ENCODE assay signal across 8 cellular contexts in genomic region chr17:7856840-7857723, GRCh38. TPM values are rescaled to one million over a fixed set of nuclear protein-coding genes. Genes with fewer than 3 reads are reported as not detected.
DNase-seq lines count a peak whose midpoint lies in the region; ATAC-seq and TF ChIP-seq lines count a peak whose summit lies in the region.

Gene NAA38, minus strand, starts transcription at chr17:7857559. Its CDS starts 96 bp downstream, at chr17:7857463.

- under 1% methylated on average over 62 of the region's 62 CpGs for WGBS in thymus

- CTCF ChIA-PET in GM10248 (lab: Yijun Ruan, JAX) = interaction anchor here (0.6 to 2.8 kb wide), 19 partner anchors 9 to 204 kb away, joined by 3 to 8 read pairs (median 4); partner anchors contain the start of gene KDM6B

- H3K79me2 ChIP-seq in osteoblast (ENCODE audit: insufficient read depth, low read length) = peaks cover 24% of the 10 kb centered on the region

- H3K36me3 ChIP-seq in SK-N-MC (ENCODE audit: insufficient read depth, low read length) (peaks cover 35% of the 10 kb centered on the region), osteoblast (ENCODE audit: insufficient read depth, low read length) (peaks cover 17% of the 10 kb centered on the region), thymus (ENCODE audit: control insufficient read depth, insufficient read depth) (peaks cover 36% of the 10 kb centered on the region)

- H3K4me2 ChIP-seq in osteoblast (ENCODE audit: insufficient read depth, low read length) = peak within 1 kb of the TSS; percentile 83

- H3K4me1 ChIP-seq in osteoblast (ENCODE audit: insufficient read depth, low read length) (peaks cover 29% of the 10 kb centered on the region), thymus (ENCODE audit: control insufficient read depth, insufficient read depth, low read length) (peaks cover 16% of the 10 kb centered on the region)

- peak; percentile 70 for ATAC-seq in HG02571 (IDR thresholded peaks at IDR 0.05; ENCODE audit: unreplicated experiment)

- H3K9me3 ChIP-seq in SK-N-MC (ENCODE audit: low read depth, low read length) (no peaks in the 10 kb centered on the region), osteoblast (ENCODE audit: low read depth, low read length) (no peaks in the 10 kb centered on the region), thymus (ENCODE audit: control insufficient read depth) (no peaks in the 10 kb centered on the region)

- peak within 1 kb of the TSS; percentile 95 for H2AFZ ChIP-seq in osteoblast (ENCODE audit: low read length)

- H3K27ac ChIP-seq in SK-N-MC (peak within 1 kb of the TSS; percentile 92), osteoblast (ENCODE audit: low read depth, low read length) (peak within 1 kb of the TSS; percentile 86), thymus (ENCODE audit: low read depth) (peak within 1 kb of the TSS; percentile 98)

- TF ChIP-seq CTCF in GM10248 (IDR thresholded peaks at IDR 0.05; ENCODE audit: control extremely low read depth, extremely low read depth, low read depth, missing control alignments) (peak; percentile 72), NB4 (IDR thresholded peaks at IDR 0.05; ENCODE audit: low read depth, low read length) (no peak), osteoblast (IDR thresholded peaks at IDR 0.05; ENCODE audit: extremely low read depth, low read depth, low read length) (peak; percentile 43)

- H3K4me3 ChIP-seq in NB4 (ENCODE audit: low read depth, low read length) (peak within 1 kb of the TSS; percentile 87), SK-N-MC (peak within 1 kb of the TSS; percentile 81), osteoblast (ENCODE audit: insufficient read depth, low read length) (peak within 1 kb of the TSS; percentile 83), thymus (ENCODE audit: low read length) (peak within 1 kb of the TSS; percentile 69)

- peak; percentile 50 for TF ChIP-seq POLR2A in NB4 (IDR thresholded peaks at IDR 0.05; ENCODE audit: extremely low read depth, insufficient read length)

- peaks cover 10% of the 10 kb centered on the region for H4K20me1 ChIP-seq in osteoblast (ENCODE audit: insufficient read depth, low read length)

- peak within 1 kb of the TSS; percentile 86 for H3K9ac ChIP-seq in SK-N-MC (ENCODE audit: insufficient read length)

- DNase-seq in GM10248 (ENCODE audit: extremely low spot score) = peak; percentile 93
- peak; percentile 96 for DNase-seq in NB4 (ENCODE audit: low read depth)
- peak; percentile 97 for DNase-seq in SK-N-MC (ENCODE audit: low read depth, low spot score)
- peak; percentile 92 for DNase-seq in activated naive CD4-positive, alpha-beta T cell treated with anti-CD3 and anti-CD28 coated beads, Interleukin-2, amount 50 U/mL, for 16 hours
- peak; percentile 99 for DNase-seq in glomerular visceral epithelial cell (ENCODE audit: extremely low spot score)
- peak; percentile 99 for DNase-seq in osteoblast (ENCODE audit: insufficient read length, low spot score, missing footprints)

- H3K27me3 ChIP-seq in osteoblast (ENCODE audit: insufficient read depth, low read length) (no peaks in the 10 kb centered on the region), thymus (ENCODE audit: control insufficient read depth, insufficient read depth) (no peaks in the 10 kb centered on the region)

- POLR2A ChIA-PET in GM10248 (lab: Yijun Ruan, JAX) = interaction anchor here (0.7 to 1.2 kb wide), 8 partner anchors 9 to 170 kb away, joined by 3 to 14 read pairs (median 3); partner anchors contain the start of gene TP53

RNA-seq across cellular contexts. Expression of gene NAA38, which starts in this region (rescaled TPM):
- 25.3 and 29.7 TPM in 2 replicates for total RNA-seq in osteoblast
- 85.3 TPM for polyA plus RNA-seq in thymus

Comparison
In these comparisons a context has a peak if more than half of its experiments do, and no peak if none do; other contexts are left out.
1. Peak in every context shown above with its lines: DNase-seq, ATAC-seq, H3K4me3 ChIP-seq and H3K27ac ChIP-seq.